ENCODE assay signal across 9 cellular contexts in genomic region chr11:76807206-76807875, GRCh38. TPM values are rescaled to one million over a fixed set of nuclear protein-coding genes. Genes with fewer than 3 reads are reported as not detected.
DNase-seq lines count a peak whose midpoint lies in the region; ATAC-seq and TF ChIP-seq lines count a peak whose summit lies in the region.
"Had no signal": no experiment of that assay in that cellular context is flagged by ENCODE, and none has a peak within 500 bp of the region (broad histone marks: within the 10 kb centered on the region; RNA-seq: fewer than 3 reads in every experiment).

No MANE protein-coding gene starts in this region.

- WGBS in esophagus muscularis mucosa = 16% methylated on average over 12 of the region's 19 CpGs

- H3K27ac Mint-ChIP-seq in naive B cell = peak overlapping the region in 1 of 6 donors; percentile 44
- H3K27ac Mint-ChIP-seq: activated naive CD8-positive, alpha-beta T cell had no signal

- H3K9me3 ChIP-seq in esophagus muscularis mucosa = no peaks in the 10 kb centered on the region

- no peak overlapping the region for H3K4me3 Mint-ChIP-seq in naive B cell
- H3K4me3 Mint-ChIP-seq: activated naive CD8-positive, alpha-beta T cell had no signal

- no peaks in the 10 kb centered on the region for H3K36me3 ChIP-seq in esophagus muscularis mucosa

- TF ChIP-seq EP300 in esophagus muscularis mucosa (IDR thresholded peaks at IDR 0.05) = no peak

- H3K4me1 ChIP-seq in esophagus muscularis mucosa = peaks cover 14 to 22% (median 17%) of the 10 kb centered on the region in 4 donors

- ATAC-seq in naive B cell (ENCODE audit: low read depth in 2 of 2) = peak; percentile 46 to 52
- no peak for ATAC-seq in GM21529 (IDR thresholded peaks at IDR 0.05; ENCODE audit: unreplicated experiment)

- intact Hi-C loops in esophagus muscularis mucosa (cut with DNase I) = loop anchor here (2.0 kb wide), 2 partner anchors 51 to 111 kb away; no protein-coding TSS in a partner anchor

- H3K27me3 ChIP-seq in esophagus muscularis mucosa = peaks cover 0 to 7% (median 0%) of the 10 kb centered on the region in 4 donors

- H3K27me3 Mint-ChIP-seq in naive B cell = peaks cover 33 to 52% (median 50%) of the 10 kb centered on the region in 3 donors

- no peak overlapping the region for H3K27ac ChIP-seq in esophagus muscularis mucosa (replicated peaks in 1 of 4)

- H3K9me3 Mint-ChIP-seq in naive B cell = peaks cover 0 to 2% (median 0%) of the 10 kb centered on the region in 7 donors

- peaks cover 4 to 13% (median 11%) of the 10 kb centered on the region in 3 donors for H3K4me1 Mint-ChIP-seq in naive B cell

- DNase-seq in DMS 273 treated with DMSO at 0.1 percent for 48 hours (lab: John Stamatoyannopoulos, UW) (peak; percentile 18), HT-29 (ENCODE audit: low spot score) (peak; percentile 92), OCI-M2 (lab: John Stamatoyannopoulos, UW; ENCODE audit: unreplicated experiment) (peak; percentile 15), activated T-cell treated with anti-CD3 and anti-CD28 coated beads for 1 hour (ENCODE audit: low read depth) (peak; percentile 59), esophagus muscularis mucosa (ENCODE audit: extremely low spot score) (peak; percentile 95), naive B cell (peak; percentile 33)
- peak; percentile 38 for DNase-seq in stimulated activated naive CD4-positive, alpha-beta T cell treated with Interleukin-2 at 50 U/mL for 16 hours (lab: John Stamatoyannopoulos, UW)

- no peaks in the 10 kb centered on the region for H3K36me3 Mint-ChIP-seq in naive B cell

- peak; percentile 70 to 80 (median 73) for TF ChIP-seq CTCF in esophagus muscularis mucosa (IDR thresholded peaks at IDR 0.05)

- H3K4me3 ChIP-seq in esophagus muscularis mucosa = peak overlapping the region in 3 of 4 donors; percentile 12 to 22 (median 18)

- no peak for TF ChIP-seq POLR2A in esophagus muscularis mucosa (IDR thresholded peaks at IDR 0.05; ENCODE audit: low read depth)

RNA-seq across cellular contexts. Expression of gene TSKU, which starts 24.2 kb away (rescaled TPM):
- 107 and 118 TPM in 2 replicates for total RNA-seq in HT-29 (2014; rRNA removed; shearing (Covaris generic))
- 10 to 100 TPM; 19.1 to 60.6 (median 47.1) TPM for total RNA-seq in esophagus muscularis mucosa
- not detected for polyA plus RNA-seq in naive B cell (ENCODE audit: low read depth in 6 of 6)

RNA-seq across cellular contexts. Expression of gene ACER3, which starts 53.4 kb away (rescaled TPM):
- 7.1 and 13.4 TPM in 2 replicates for total RNA-seq in HT-29 (2014; rRNA removed; shearing (Covaris generic))
- 10 to 100 TPM; 10.5 to 12.8 (median 11.2) TPM for total RNA-seq in esophagus muscularis mucosa
- 10 to 100 TPM in 1 of 6 donors, 1 to 10 TPM in 5; 3.3 to 12.0 (median 5.3) TPM for polyA plus RNA-seq in naive B cell (ENCODE audit: low read depth in 6 of 6)

Comparison
In these comparisons a context has a peak if more than half of its experiments do, and no peak if none do; other contexts are left out.
1. DNase-seq: peak in every context shown above with its lines; median percentile 95 in esophagus muscularis mucosa; 92 in HT-29; 59 in activated T-cell treated with anti-CD3 and anti-CD28 coated beads for 1 hour; 38 in stimulated activated naive CD4-positive, alpha-beta T cell treated with Interleukin-2 at 50 U/mL for 16 hours; 33 in naive B cell; 18 in DMS 273 treated with DMSO at 0.1 percent for 48 hours; 15 in OCI-M2.